25 cellular contexts compared by ENCODE assay signal in genomic region chr1:39970274-39970673, GRCh38. TPM values are rescaled to one million over a fixed set of nuclear protein-coding genes. Genes with fewer than 3 reads are reported as not detected.
A peak's percentile ranks its signal among the peaks of the same experiment; 100 is the strongest.
DNase-seq lines count a peak whose midpoint lies in the region; ATAC-seq, FAIRE-seq and TF ChIP-seq lines count a peak whose summit lies in the region.
"Had no signal": no experiment of that assay in that cellular context is flagged by ENCODE, and none has a peak within 500 bp of the region (broad histone marks: within the 10 kb centered on the region; RNA-seq: fewer than 3 reads in every experiment).

No MANE protein-coding gene starts in this region.

- H3K27ac ChIP-seq in pancreas = no peak overlapping the region
- no peak overlapping the region for H3K27ac ChIP-seq in OCI-LY7 (ENCODE audit: low read depth, low read length, poor library complexity, severe bottlenecking)
- H3K27ac ChIP-seq: C4-2B, gastroesophageal sphincter, KMS-11, SK-N-MC, tibial nerve, VCaP had no signal

- TF ChIP-seq CTCF in epithelial cell of esophagus (IDR thresholded peaks at IDR 0.05; ENCODE audit: insufficient read depth, low read depth, low read length, missing control alignments) (no peak), pancreas (IDR thresholded peaks at IDR 0.05) (no peak), OCI-LY7 (conservative IDR thresholded peaks at IDR 0.05; ENCODE audit: low read length) (no peak)

- WGBS in pancreas, 2 donors = 37 to 54% methylated on average over 4 of the region's 4 CpGs

- no peak for FAIRE-seq in pancreas (lab: Jason Lieb, UNC)
- FAIRE-seq: islet of Langerhans had no signal

- no peak overlapping the region for H3K4me3 ChIP-seq in epithelial cell of esophagus (ENCODE audit: low read length)
- H3K4me3 ChIP-seq in pancreas = no peak overlapping the region
- H3K4me3 ChIP-seq in OCI-LY7 (ENCODE audit: low read depth, low read length, poor library complexity, severe bottlenecking) = no peak overlapping the region
- H3K4me3 ChIP-seq: gastroesophageal sphincter, lung, Peyer's patch, SK-N-MC, smooth muscle cell, tibial nerve had no signal

- H2AFZ ChIP-seq in OCI-LY7 (ENCODE audit: low read length) = no peak overlapping the region

- DNase-seq in DMS 273 treated with DMSO at 0.1 percent for 48 hours (lab: John Stamatoyannopoulos, UW) = peak; percentile 91
- peak; percentile 100 for DNase-seq in NCI-H2107 treated with DMSO at 0.1 percent for 48 hours (lab: John Stamatoyannopoulos, UW; ENCODE audit: unreplicated experiment)
- peak; percentile 68 for DNase-seq in epithelial cell of esophagus (ENCODE audit: low read depth)
- no peak for DNase-seq in pancreas
- no peak for DNase-seq in left ventricle myocardium superior
- DNase-seq in OCI-LY7 (ENCODE audit: low spot score) = no peak
- DNase-seq: activated CD4-positive, alpha-beta T cell treated with anti-CD3 and anti-CD28 coated beads, Interleukin-2, amount 50 U/mL, for 1 hour; activated naive CD8-positive, alpha-beta T cell treated with anti-CD3 and anti-CD28 coated beads, Interleukin-2, amount 10 ng/mL, durations not matched to agents 7 days and 5 days; Calu3; MV-4-11; NCI-H2029; NCI-H510A treated with DMSO at 0.1 percent for 48 hours; Peyer's patch; stimulated activated CD4-positive, alpha-beta T cell treated with anti-CD3 and anti-CD28 coated beads, Interleukin-4, amount 100 ng/mL, for 1 hour; stimulated activated naive CD4-positive, alpha-beta T cell treated with Interleukin-2 at 50 U/mL for 16 hours had no signal

- H3K4me1 ChIP-seq in pancreas (peaks cover 0 to 7% (median 0%) of the 10 kb centered on the region in 3 donors), OCI-LY7 (ENCODE audit: insufficient read depth, low read length, poor library complexity, severe bottlenecking) (no peaks in the 10 kb centered on the region)

- intact Hi-C loops in pancreas (cut with DNase I) = loop anchor here in 2 of 3 donors (5.0 to 10.0 kb wide), 2 partner anchors 43 to 155 kb away; no protein-coding TSS in a partner anchor
- intact Hi-C loops in left ventricle myocardium superior (cut with micrococcal nuclease) = no loop called here
- intact Hi-C loops in OCI-LY7 (cut with micrococcal nuclease; ENCODE audit: unreplicated experiment) = no loop called here

- H4K20me1 ChIP-seq in OCI-LY7 (ENCODE audit: insufficient read depth, low read length) = no peaks in the 10 kb centered on the region

- no peaks in the 10 kb centered on the region for H3K79me2 ChIP-seq in OCI-LY7 (ENCODE audit: insufficient read depth, low read depth, low read length)

- no TSS peak for BruUV-seq in OCI-LY7 (replicated peaks; lab: Mats Ljungman, UMichigan)

- H3K36me3 ChIP-seq in pancreas (no peaks in the 10 kb centered on the region), OCI-LY7 (ENCODE audit: insufficient read depth, low read length) (peaks cover 34% of the 10 kb centered on the region; the same call in 1 of the 2 replicates)
- H3K36me3 ChIP-seq: gastroesophageal sphincter had no signal

- H3K4me2 ChIP-seq in OCI-LY7 (ENCODE audit: low read length) = no peak overlapping the region
- H3K4me2 ChIP-seq: KMS-11, smooth muscle cell had no signal

- POLR2A ChIA-PET in OCI-LY7 (lab: Charles Lee) = interaction anchor here (0.5 to 0.6 kb wide), 2 partner anchors 316 to 1926 kb away, joined by 3 read pairs; no protein-coding TSS in a partner anchor

- H3K9me3 ChIP-seq in pancreas (no peaks in the 10 kb centered on the region), OCI-LY7 (ENCODE audit: low read length) (no peaks in the 10 kb centered on the region)
- H3K9me3 ChIP-seq: gastroesophageal sphincter, Peyer's patch, tibial nerve had no signal

- peak; percentile 24 to 68 (median 58) for ATAC-seq in pancreas
- no peak for ATAC-seq in left ventricle myocardium superior
- ATAC-seq in GM18870 (IDR thresholded peaks at IDR 0.05; ENCODE audit: unreplicated experiment) = no peak
- ATAC-seq: gastroesophageal sphincter had no signal

- H3K27me3 ChIP-seq in pancreas = no peaks in the 10 kb centered on the region
- H3K27me3 ChIP-seq: Peyer's patch, tibial nerve had no signal

- CTCF ChIA-PET in OCI-LY7 (lab: Charles Lee; ENCODE audit: unreplicated experiment) = no interaction called here

- no peaks in the 10 kb centered on the region for H3K9me2 ChIP-seq in OCI-LY7 (ENCODE audit: insufficient read depth, low read length)

RNA-seq across cellular contexts. Expression of gene MFSD2A, which starts 15.3 kb away (rescaled TPM):
- total RNA-seq in pancreas (1 to 10 TPM in 1 of 6 donors, under 1 TPM in 4, not detected in 1; 0.16 to 1.0 (median 0.34) TPM), left ventricle myocardium superior (0.84 TPM), OCI-LY7 (2022) (11.0 and 13.4 TPM in 2 replicates)
- under 1 TPM; 0.68 to 0.96 TPM for polyA plus RNA-seq in pancreas
- total RNA-seq in OCI-LY7 (2014; rRNA removed; shearing (Covaris generic)) = 6.4 and 9.9 TPM in 2 replicates

Comparison
In these comparisons a context has a peak if more than half of its experiments do, and no peak if none do; other contexts are left out.
1. DNase-seq: peak in DMS 273 treated with DMSO at 0.1 percent for 48 hours (single experiment), NCI-H2107 treated with DMSO at 0.1 percent for 48 hours (single experiment) and epithelial cell of esophagus (single experiment); none in pancreas (0 of 6), left ventricle myocardium superior (single experiment) and OCI-LY7 (single experiment).
2. ATAC-seq: peak in pancreas (4 of 4); none in left ventricle myocardium superior (single experiment) and GM18870 (single experiment).
3. intact Hi-C loops: an anchor here in pancreas (5.0 to 10.0 kb wide); none called in left ventricle myocardium superior and OCI-LY7.